Comparison of ENCODE assay signal across 12 cellular contexts in genomic region chr19:18500820-18501219, GRCh38. TPM values are rescaled to one million over a fixed set of nuclear protein-coding genes. Genes with fewer than 3 reads are reported as not detected.
A peak's percentile ranks its signal among the peaks of the same experiment; 100 is the strongest.
DNase-seq lines count a peak whose midpoint lies in the region; ATAC-seq, FAIRE-seq and TF ChIP-seq lines count a peak whose summit lies in the region.
"Had no signal": no experiment of that assay in that cellular context is flagged by ENCODE, and none has a peak within 500 bp of the region (broad histone marks: within the 10 kb centered on the region; RNA-seq: fewer than 3 reads in every experiment).

No MANE protein-coding gene starts in this region.

- peak overlapping the region; percentile 2 for H3K27ac Mint-ChIP-seq in endodermal cell
- H3K27ac Mint-ChIP-seq: progenitor cell of endocrine pancreas had no signal

- WGBS in liver, result 43% methylated on average over 11 of the region's 11 CpGs
- 85% methylated on average over 11 of the region's 11 CpGs for WGBS in HepG2 (ENCODE audit: low lambda C conversion rate)
- WGBS in endodermal cell (ENCODE audit: insufficient coverage in 1 of 2, insufficient read length in 1 of 2), 2 experiments, result 87 to 90% methylated on average over 11 of the region's 11 CpGs

- ATAC-seq in HepG2 (no peak), HG03460 (IDR thresholded peaks at IDR 0.05; ENCODE audit: unreplicated experiment) (no peak)

- H3K4me1 Mint-ChIP-seq in endodermal cell, result peaks cover 15% of the 10 kb centered on the region

- H3K9me3 Mint-ChIP-seq in endodermal cell, result no peaks in the 10 kb centered on the region

- CTCF ChIA-PET in HepG2 (lab: Yijun Ruan, JAX; ENCODE audit: low intra/inter-chr PET ratio, low total read pairs), result no interaction called here

- H3K4me3 ChIP-seq in liver (ENCODE audit: low read depth in 1 of 3, low read length in 3 of 3) (no peak overlapping the region), HepG2 (replicated peaks in 1 of 3; ENCODE audit: insufficient read depth in 1 of 3, low read depth in 2 of 3, low read length in 3 of 3) (no peak overlapping the region), endodermal cell (ENCODE audit: low read length) (no peak overlapping the region), neutrophil (ENCODE audit: low read depth in 1 of 2, low read length in 1 of 2) (peak overlapping the region in 1 of 2 experiments; percentile 64)
- H3K4me3 ChIP-seq: SJSA1 had no signal

- FAIRE-seq in HepG2 (lab: Jason Lieb, UNC), result no peak

- TF ChIP-seq POLR2A in HepG2 (IDR thresholded peaks at IDR 0.05; ENCODE audit: insufficient read depth in 1 of 2, low read depth in 2 of 2, low read length in 2 of 2), result no peak

- H3K4me3 Mint-ChIP-seq in endodermal cell, result no peak overlapping the region

- in situ Hi-C loops in HepG2 (cut with HindIII; ENCODE audit: extremely low pct_ligation_motif_present, low pct_unique_long_range_greater_than_20kb), result no loop called here

- H2AFZ ChIP-seq in HepG2 (ENCODE audit: low read length), result no peak overlapping the region

- POLR2A ChIA-PET in HepG2 (lab: Yijun Ruan, JAX), result no interaction called here

- H3K9me3 ChIP-seq in liver (ENCODE audit: control insufficient read depth in 4 of 4, low read length in 3 of 4) (no peaks in the 10 kb centered on the region), HepG2 (ENCODE audit: low read length) (no peaks in the 10 kb centered on the region), endodermal cell (ENCODE audit: control insufficient read depth, low read length) (no peaks in the 10 kb centered on the region), neutrophil (no peaks in the 10 kb centered on the region)
- H3K9me3 ChIP-seq: SJSA1 had no signal

- TF ChIP-seq EP300 in HepG2 (IDR thresholded peaks at IDR 0.05; ENCODE audit: low read depth in 2 of 2, low read length in 2 of 2) (no peak), HepG2 (CRISPR knock-in tag; IDR thresholded peaks at IDR 0.05; ENCODE audit: borderline replicate concordance) (no peak)

- H3K36me3 ChIP-seq in liver (ENCODE audit: control insufficient read depth in 4 of 4, insufficient read depth in 3 of 4, low read depth in 1 of 4, low read length in 3 of 4), result no peaks in the 10 kb centered on the region
- H3K36me3 ChIP-seq in HepG2 (replicated peaks in 1 of 2; ENCODE audit: control insufficient read depth in 1 of 2, insufficient read depth in 2 of 2, low read length in 2 of 2), result peaks cover 0 to 6% of the 10 kb centered on the region in 2 experiments; a peak in 1 of 5 replicates
- no peaks in the 10 kb centered on the region for H3K36me3 ChIP-seq in endodermal cell (ENCODE audit: control insufficient read depth, insufficient read depth, low read length)
- H3K36me3 ChIP-seq in neutrophil, result peaks cover 4% of the 10 kb centered on the region

- H3K4me2 ChIP-seq in HepG2 (ENCODE audit: low read depth, low read length), result no peak overlapping the region

- TF ChIP-seq RAD21 in liver (IDR thresholded peaks at IDR 0.05) (peak in 1 of 2 donors; percentile 53), HepG2 (CRISPR knock-in tag; IDR thresholded peaks at IDR 0.05) (no peak)

- intact Hi-C loops in HepG2 (cut with micrococcal nuclease; ENCODE audit: unreplicated experiment), result no loop called here

- H3K36me3 Mint-ChIP-seq in endodermal cell (ENCODE audit: low read depth), result no peaks in the 10 kb centered on the region

- H3K9ac ChIP-seq in liver (ENCODE audit: low read depth in 1 of 2, low read length in 2 of 2) (no peak overlapping the region), HepG2 (ENCODE audit: insufficient read depth, low read depth, low read length) (no peak overlapping the region), endodermal cell (ENCODE audit: extremely low read depth, low read length, poor library complexity, severe bottlenecking) (no peak overlapping the region)

- H4K20me1 ChIP-seq in HepG2 (ENCODE audit: insufficient read depth, low read length), result peaks cover 81% of the 10 kb centered on the region

- DNase-seq in HepG2 (ENCODE audit: low spot score) (no peak), endodermal cell (no peak), cortex of kidney (lab: John Stamatoyannopoulos, UW) (no peak), NAMALWA (ENCODE audit: low spot score) (no peak)
- no peak for DNase-seq in central memory CD4-positive, alpha-beta T cell
- DNase-seq: NCI-H1417, NCI-H748 treated with DMSO at 0.1 percent for 48 hours had no signal

- no TSS peak for BruUV-seq in HepG2 (replicated peaks; lab: Mats Ljungman, UMichigan)

- peaks cover 94% of the 10 kb centered on the region for H3K79me2 ChIP-seq in HepG2 (ENCODE audit: insufficient read depth, low read length)

- peak overlapping the region; percentile 77 to 81 for H3K27ac ChIP-seq in liver (ENCODE audit: low read depth in 1 of 2, low read length in 2 of 2)
- no peak overlapping the region for H3K27ac ChIP-seq in HepG2 (ENCODE audit: extremely low read length, insufficient read depth, low read length)
- H3K27ac ChIP-seq in endodermal cell (ENCODE audit: low read depth, low read length), result no peak overlapping the region
- H3K27ac ChIP-seq in neutrophil, result peak overlapping the region; percentile 98
- H3K27ac ChIP-seq: SJSA1 had no signal

- no peaks in the 10 kb centered on the region for H3K27me3 Mint-ChIP-seq in endodermal cell (ENCODE audit: insufficient read depth)
- H3K27me3 Mint-ChIP-seq: progenitor cell of endocrine pancreas had no signal

- no peak for TF ChIP-seq CTCF in liver (IDR thresholded peaks at IDR 0.05; ENCODE audit: low read depth, low read length, missing input control)
- TF ChIP-seq CTCF in HepG2 (CRISPR knock-in tag; IDR thresholded peaks at IDR 0.05), result no peak
- TF ChIP-seq CTCF in endodermal cell (conservative IDR thresholded peaks at IDR 0.05), result no peak
- no peak for TF ChIP-seq CTCF in neutrophil (IDR thresholded peaks at IDR 0.05)

- H3K4me1 ChIP-seq in liver (ENCODE audit: control insufficient read depth in 4 of 4, insufficient read depth in 4 of 4, low read length in 3 of 4) (peaks cover 52 to 81% (median 81%) of the 10 kb centered on the region in 4 donors), HepG2 (ENCODE audit: insufficient read depth, low read length) (peaks cover 55% of the 10 kb centered on the region), endodermal cell (ENCODE audit: control insufficient read depth, insufficient read depth, low read length) (peaks cover 12% of the 10 kb centered on the region), neutrophil (ENCODE audit: control insufficient read depth in 1 of 2, insufficient read depth in 1 of 2, low read depth in 1 of 2, low read length in 1 of 2) (peaks cover 94 to 98% of the 10 kb centered on the region in 2 experiments)

- H3K27me3 ChIP-seq in liver (ENCODE audit: control insufficient read depth in 4 of 4, insufficient read depth in 4 of 4, low read length in 3 of 4) (no peaks in the 10 kb centered on the region), HepG2 (ENCODE audit: control insufficient read depth in 1 of 2, insufficient read depth in 2 of 2, low read length in 2 of 2) (no peaks in the 10 kb centered on the region), endodermal cell (ENCODE audit: control insufficient read depth, insufficient read depth, low read length, poor library complexity, severe bottlenecking) (no peaks in the 10 kb centered on the region), neutrophil (no peaks in the 10 kb centered on the region)
- H3K27me3 ChIP-seq: SJSA1 had no signal

RNA-seq across cellular contexts. Expression of gene ELL, which starts 21.1 kb away (rescaled TPM):
- total RNA-seq in liver (10 to 100 TPM in 1 of 2 donors, 1 to 10 TPM in 1; 7.6 to 10.5 TPM), HepG2 (2016; rRNA removed; fragmentation: Illumina TruSeq; extraction: Trizol) (3.2 and 3.7 TPM in 2 replicates), endodermal cell (10 to 100 TPM; 10.9 to 15.4 TPM)
- polyA plus RNA-seq in liver (1 to 10 TPM; 4.5 to 5.6 TPM), HepG2 (2011; rRNA removed) (5.4 and 5.8 TPM in 2 replicates)
- 0.71 and 1.1 TPM in 2 replicates for total RNA-seq in HepG2 (2016; cell fraction: cytosol; rRNA removed; fragmentation: Illumina TruSeq; extraction: Trizol; ENCODE audit: low read depth)
- total RNA-seq in HepG2 (2016; cell fraction: insoluble cytoplasmic fraction; rRNA removed; fragmentation: Illumina TruSeq; extraction: Trizol), result 2.7 and 4.1 TPM in 2 replicates
- total RNA-seq in HepG2 (2016; cell fraction: membrane; rRNA removed; fragmentation: Illumina TruSeq; extraction: Trizol), result 2.3 and 2.5 TPM in 2 replicates
- total RNA-seq in HepG2 (2016; cell fraction: nucleus; rRNA removed; fragmentation: Illumina TruSeq; extraction: Trizol), result 3.3 and 4.8 TPM in 2 replicates
- 3.2 and 4.3 TPM in 2 replicates for polyA plus RNA-seq in HepG2 (2011; cell fraction: cytosol; rRNA removed)
- polyA plus RNA-seq in HepG2 (2011; cell fraction: nucleus; rRNA removed), result 27.1 and 34.7 TPM in 2 replicates
- polyA plus RNA-seq in HepG2 (2012), result 7.1 TPM in 2 replicates
- 0.20 and 0.33 TPM in 2 replicates for polyA plus RNA-seq in HepG2 (2016; cell fraction: cytosol; fragmentation: Illumina TruSeq; extraction: Trizol; ENCODE audit: low read depth)
- 3.1 and 4.0 TPM in 2 replicates for polyA plus RNA-seq in HepG2 (2016; cell fraction: insoluble cytoplasmic fraction; fragmentation: Illumina TruSeq; extraction: Trizol; ENCODE audit: low read depth)
- polyA plus RNA-seq in HepG2 (2016; cell fraction: membrane; fragmentation: Illumina TruSeq; extraction: Trizol; ENCODE audit: low read depth), result 1.0 and 1.1 TPM in 2 replicates
- 5.1 and 5.2 TPM in 2 replicates for polyA plus RNA-seq in HepG2 (2016; cell fraction: nucleus; fragmentation: Illumina TruSeq; extraction: Trizol; ENCODE audit: insufficient read depth, low read depth)
- polyA minus RNA-seq in HepG2 (2011; rRNA and poly(A)+ RNA removed; ENCODE audit: low replicate concordance), result 6.3 and 17.2 TPM in 2 replicates
- 6.0 and 8.8 TPM in 2 replicates for polyA minus RNA-seq in HepG2 (2011; cell fraction: cytosol; rRNA and poly(A)+ RNA removed)
- 12.9 and 14.3 TPM in 2 replicates for polyA minus RNA-seq in HepG2 (2011; cell fraction: nucleus; rRNA and poly(A)+ RNA removed)
- polyA plus RNA-seq in endodermal cell (2013, experiment 1 of 2), result 7.1 TPM
- polyA plus RNA-seq in endodermal cell (2013, experiment 2 of 2), result 6.6 TPM

RNA-seq across cellular contexts. Expression of gene FKBP8, which starts 42.6 kb away (rescaled TPM):
- total RNA-seq in liver (100 to 1,000 TPM in 1 of 2 donors, 10 to 100 TPM in 1; 75.8 to 225 TPM), HepG2 (2016; rRNA removed; fragmentation: Illumina TruSeq; extraction: Trizol) (75.1 and 81.7 TPM in 2 replicates), endodermal cell (100 to 1,000 TPM; 277 to 336 TPM)
- polyA plus RNA-seq in liver (100 to 1,000 TPM in 1 of 2 donors, 10 to 100 TPM in 1; 59.1 to 126 TPM), HepG2 (2011; rRNA removed) (93.9 and 135 TPM in 2 replicates)
- 75.9 and 83.0 TPM in 2 replicates for total RNA-seq in HepG2 (2016; cell fraction: cytosol; rRNA removed; fragmentation: Illumina TruSeq; extraction: Trizol; ENCODE audit: low read depth)
- 78.1 and 87.6 TPM in 2 replicates for total RNA-seq in HepG2 (2016; cell fraction: insoluble cytoplasmic fraction; rRNA removed; fragmentation: Illumina TruSeq; extraction: Trizol)
- 92.2 and 111 TPM in 2 replicates for total RNA-seq in HepG2 (2016; cell fraction: membrane; rRNA removed; fragmentation: Illumina TruSeq; extraction: Trizol)
- 32.7 and 42.9 TPM in 2 replicates for total RNA-seq in HepG2 (2016; cell fraction: nucleus; rRNA removed; fragmentation: Illumina TruSeq; extraction: Trizol)
- polyA plus RNA-seq in HepG2 (2011; cell fraction: cytosol; rRNA removed), result 101 and 179 TPM in 2 replicates
- polyA plus RNA-seq in HepG2 (2011; cell fraction: nucleus; rRNA removed), result 159 and 173 TPM in 2 replicates
- polyA plus RNA-seq in HepG2 (2012), result 93.8 and 130 TPM in 2 replicates
- polyA plus RNA-seq in HepG2 (2016; cell fraction: cytosol; fragmentation: Illumina TruSeq; extraction: Trizol; ENCODE audit: low read depth), result 84.6 and 95.1 TPM in 2 replicates
- 107 and 111 TPM in 2 replicates for polyA plus RNA-seq in HepG2 (2016; cell fraction: insoluble cytoplasmic fraction; fragmentation: Illumina TruSeq; extraction: Trizol; ENCODE audit: low read depth)
- polyA plus RNA-seq in HepG2 (2016; cell fraction: membrane; fragmentation: Illumina TruSeq; extraction: Trizol; ENCODE audit: low read depth), result 117 and 126 TPM in 2 replicates
- polyA plus RNA-seq in HepG2 (2016; cell fraction: nucleus; fragmentation: Illumina TruSeq; extraction: Trizol; ENCODE audit: insufficient read depth, low read depth), result 80.5 and 87.9 TPM in 2 replicates
- 96.9 and 151 TPM in 2 replicates for polyA minus RNA-seq in HepG2 (2011; rRNA and poly(A)+ RNA removed; ENCODE audit: low replicate concordance)
- 63.3 and 77.3 TPM in 2 replicates for polyA minus RNA-seq in HepG2 (2011; cell fraction: cytosol; rRNA and poly(A)+ RNA removed)
- 16.6 and 20.1 TPM in 2 replicates for polyA minus RNA-seq in HepG2 (2011; cell fraction: nucleus; rRNA and poly(A)+ RNA removed)
- polyA plus RNA-seq in endodermal cell (2013, experiment 1 of 2), result 178 TPM
- 167 TPM for polyA plus RNA-seq in endodermal cell (2013, experiment 2 of 2)

RNA-seq across cellular contexts. Expression of gene KXD1, which starts 56.9 kb away (rescaled TPM):
- total RNA-seq in liver, result 10 to 100 TPM; 31.8 to 47.0 TPM
- 10 to 100 TPM; 39.9 to 53.6 TPM for polyA plus RNA-seq in liver
- total RNA-seq in HepG2 (2016; rRNA removed; fragmentation: Illumina TruSeq; extraction: Trizol), result 44.6 and 53.1 TPM in 2 replicates
- 49.9 and 63.5 TPM in 2 replicates for total RNA-seq in HepG2 (2016; cell fraction: cytosol; rRNA removed; fragmentation: Illumina TruSeq; extraction: Trizol; ENCODE audit: low read depth)
- total RNA-seq in HepG2 (2016; cell fraction: insoluble cytoplasmic fraction; rRNA removed; fragmentation: Illumina TruSeq; extraction: Trizol), result 46.0 and 46.4 TPM in 2 replicates
- 90.1 and 104 TPM in 2 replicates for total RNA-seq in HepG2 (2016; cell fraction: membrane; rRNA removed; fragmentation: Illumina TruSeq; extraction: Trizol)
- total RNA-seq in HepG2 (2016; cell fraction: nucleus; rRNA removed; fragmentation: Illumina TruSeq; extraction: Trizol), result 20.4 and 21.0 TPM in 2 replicates
- 143 and 160 TPM in 2 replicates for polyA plus RNA-seq in HepG2 (2011; rRNA removed)
- 112 and 130 TPM in 2 replicates for polyA plus RNA-seq in HepG2 (2011; cell fraction: cytosol; rRNA removed)
- 122 and 125 TPM in 2 replicates for polyA plus RNA-seq in HepG2 (2011; cell fraction: nucleus; rRNA removed)
- polyA plus RNA-seq in HepG2 (2012), result 61.5 and 85.8 TPM in 2 replicates
- 72.0 and 99.5 TPM in 2 replicates for polyA plus RNA-seq in HepG2 (2016; cell fraction: cytosol; fragmentation: Illumina TruSeq; extraction: Trizol; ENCODE audit: low read depth)
- polyA plus RNA-seq in HepG2 (2016; cell fraction: insoluble cytoplasmic fraction; fragmentation: Illumina TruSeq; extraction: Trizol; ENCODE audit: low read depth), result 68.6 and 76.3 TPM in 2 replicates
- polyA plus RNA-seq in HepG2 (2016; cell fraction: membrane; fragmentation: Illumina TruSeq; extraction: Trizol; ENCODE audit: low read depth), result 121 and 126 TPM in 2 replicates
- polyA plus RNA-seq in HepG2 (2016; cell fraction: nucleus; fragmentation: Illumina TruSeq; extraction: Trizol; ENCODE audit: insufficient read depth, low read depth), result 62.9 and 64.5 TPM in 2 replicates
- 73.9 and 103 TPM in 2 replicates for polyA minus RNA-seq in HepG2 (2011; rRNA and poly(A)+ RNA removed; ENCODE audit: low replicate concordance)
- polyA minus RNA-seq in HepG2 (2011; cell fraction: cytosol; rRNA and poly(A)+ RNA removed), result 43.1 and 52.2 TPM in 2 replicates
- polyA minus RNA-seq in HepG2 (2011; cell fraction: nucleus; rRNA and poly(A)+ RNA removed), result 20.0 and 23.6 TPM in 2 replicates
- 100 to 1,000 TPM; 108 to 115 TPM for total RNA-seq in endodermal cell
- polyA plus RNA-seq in endodermal cell (2013, experiment 1 of 2), result 131 TPM
- polyA plus RNA-seq in endodermal cell (2013, experiment 2 of 2), result 120 TPM

Comparison
In these comparisons a context has a peak if more than half of its experiments do, and no peak if none do; other contexts are left out.
1. H3K27ac ChIP-seq: peak in liver (2 of 2) and neutrophil (single experiment); none in HepG2 (single experiment) and endodermal cell (single experiment).